ENCODE assay signal across 12 cellular contexts in the genomic region with DNA sequence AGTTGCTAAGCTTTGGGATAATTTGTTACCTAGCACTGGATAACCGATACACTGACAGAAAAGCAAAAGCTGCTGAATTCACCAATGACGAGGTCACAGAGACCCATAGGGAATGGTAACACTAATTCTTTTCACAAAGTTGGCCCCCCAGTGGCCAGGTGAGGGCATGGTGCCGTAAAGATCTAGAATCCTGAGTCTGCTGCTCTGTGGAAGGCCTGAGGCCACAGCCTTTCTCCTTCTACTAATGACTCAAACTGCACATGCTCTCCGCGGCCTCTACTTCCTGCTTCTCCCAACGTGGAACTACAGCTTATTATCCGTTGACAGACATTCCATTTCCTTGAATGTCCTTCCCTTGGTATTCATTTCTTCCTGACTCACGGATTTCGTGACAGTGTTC.
A peak's percentile ranks its signal among the peaks of the same experiment; 100 is the strongest.
DNase-seq lines count a peak whose midpoint lies in the region; ATAC-seq and TF ChIP-seq lines count a peak whose summit lies in the region.
"Had no signal": no experiment of that assay in that cellular context is flagged by ENCODE, and none has a peak within 500 bp of the region (broad histone marks: within the 10 kb centered on the region; RNA-seq: fewer than 3 reads in every experiment).

No MANE protein-coding gene starts in this region.

- no peak overlapping the region for H3K27ac Mint-ChIP-seq in glutamatergic neuron (ENCODE audit: unreplicated experiment)
- no peak overlapping the region for H3K27ac Mint-ChIP-seq in activated CD4-positive, alpha-beta T cell treated with anti-CD3 and anti-CD28 coated beads for 36 hours

- intact Hi-C loops in left ventricle myocardium superior (cut with micrococcal nuclease) (no loop called here), heart right ventricle (cut with DNase I) (loop anchor here in 1 of 10 donors (10.0 kb wide), 1 partner anchor 89 kb away; no protein-coding TSS in a partner anchor), OCI-LY7 (cut with micrococcal nuclease; ENCODE audit: unreplicated experiment) (no loop called here)
- intact Hi-C loops in activated CD4-positive, alpha-beta T cell treated with anti-CD3 and anti-CD28 coated beads for 36 hours (cut with DNase I, micrococcal nuclease): loop anchor here in 1 of 2 experiments (10.0 kb wide), 1 partner anchor 439 kb away; no protein-coding TSS in a partner anchor

- H3K4me3 ChIP-seq in heart right ventricle (no peak overlapping the region), OCI-LY7 (ENCODE audit: low read depth, low read length, poor library complexity, severe bottlenecking) (no peak overlapping the region), GM23248 (no peak overlapping the region)
- H3K4me3 ChIP-seq: PC-9, tibial nerve had no signal

- H3K36me3 ChIP-seq in heart right ventricle: no peaks in the 10 kb centered on the region
- H3K36me3 ChIP-seq in OCI-LY7 (ENCODE audit: insufficient read depth, low read length): no peaks in the 10 kb centered on the region
- H3K36me3 ChIP-seq in GM23248 (ENCODE audit: low read depth): no peaks in the 10 kb centered on the region
- H3K36me3 ChIP-seq: tibial nerve had no signal

- peak overlapping the region in 1 of 10 donors; percentile 58 for H3K27ac ChIP-seq in heart right ventricle
- no peak overlapping the region for H3K27ac ChIP-seq in OCI-LY7 (ENCODE audit: low read depth, low read length, poor library complexity, severe bottlenecking)
- H3K27ac ChIP-seq in GM23248: no peak overlapping the region
- H3K27ac ChIP-seq: PC-9, tibial nerve had no signal

- peaks cover 8% of the 10 kb centered on the region; the same call in 1 of the 2 replicates for H3F3A ChIP-seq in GM23248 (ENCODE audit: insufficient read depth)

- H3K4me1 ChIP-seq in heart right ventricle: peaks cover 0 to 73% (median 0%) of the 10 kb centered on the region in 9 donors
- no peaks in the 10 kb centered on the region for H3K4me1 ChIP-seq in OCI-LY7 (ENCODE audit: insufficient read depth, low read length, poor library complexity, severe bottlenecking)
- peaks cover 3% of the 10 kb centered on the region; the same call in 1 of the 2 replicates for H3K4me1 ChIP-seq in GM23248 (ENCODE audit: insufficient read depth)

- peaks cover 4% of the 10 kb centered on the region for H3K36me3 Mint-ChIP-seq in glutamatergic neuron (ENCODE audit: unreplicated experiment)
- peaks cover 43% of the 10 kb centered on the region for H3K36me3 Mint-ChIP-seq in activated CD4-positive, alpha-beta T cell treated with anti-CD3 and anti-CD28 coated beads for 36 hours (ENCODE audit: low read depth)

- no peak overlapping the region for H3K4me3 Mint-ChIP-seq in glutamatergic neuron (ENCODE audit: unreplicated experiment)
- H3K4me3 Mint-ChIP-seq in activated CD4-positive, alpha-beta T cell treated with anti-CD3 and anti-CD28 coated beads for 36 hours: no peak overlapping the region

- POLR2A ChIA-PET in OCI-LY7 (lab: Charles Lee): interaction anchor here (0.6 kb wide), 1 partner anchor 95 kb away, joined by 3 read pairs; no protein-coding TSS in a partner anchor
- POLR2A ChIA-PET in activated CD4-positive, alpha-beta T cell treated with anti-CD3 and anti-CD28 coated beads for 36 hours (lab: Charles Lee): no interaction called here

- no peak overlapping the region for H3K9ac ChIP-seq in GM23248

- H3K9me2 ChIP-seq in OCI-LY7 (ENCODE audit: insufficient read depth, low read length) (no peaks in the 10 kb centered on the region), GM23248 (ENCODE audit: insufficient read depth) (no peaks in the 10 kb centered on the region)

- no peaks in the 10 kb centered on the region for H3K4me1 Mint-ChIP-seq in glutamatergic neuron (ENCODE audit: low read depth, unreplicated experiment)
- H3K4me1 Mint-ChIP-seq in activated CD4-positive, alpha-beta T cell treated with anti-CD3 and anti-CD28 coated beads for 36 hours: peaks cover 46% of the 10 kb centered on the region

- H3K4me2 ChIP-seq in OCI-LY7 (ENCODE audit: low read length) (no peak overlapping the region), GM23248 (ENCODE audit: unreplicated experiment) (no peak overlapping the region)
- H3K4me2 ChIP-seq: PC-9 had no signal

- H3K79me2 ChIP-seq in OCI-LY7 (ENCODE audit: insufficient read depth, low read depth, low read length): no peaks in the 10 kb centered on the region
- H3K79me2 ChIP-seq in GM23248 (ENCODE audit: insufficient read depth): no peaks in the 10 kb centered on the region

- CTCF ChIA-PET in OCI-LY7 (lab: Charles Lee; ENCODE audit: unreplicated experiment): no interaction called here
- CTCF ChIA-PET in activated CD4-positive, alpha-beta T cell treated with anti-CD3 and anti-CD28 coated beads for 36 hours (lab: Charles Lee): interaction anchor here (0.6 to 2.5 kb wide), 9 partner anchors 9 to 356 kb away, joined by 3 to 18 read pairs (median 3); no protein-coding TSS in a partner anchor

- H3K27me3 Mint-ChIP-seq in glutamatergic neuron (ENCODE audit: unreplicated experiment): no peaks in the 10 kb centered on the region
- H3K27me3 Mint-ChIP-seq in activated CD4-positive, alpha-beta T cell treated with anti-CD3 and anti-CD28 coated beads for 36 hours: no peaks in the 10 kb centered on the region

- DNase-seq in left ventricle myocardium superior: no peak
- DNase-seq in heart right ventricle: no peak
- peak; percentile 10 for DNase-seq in OCI-LY7 (ENCODE audit: low spot score)
- no peak for DNase-seq in glutamatergic neuron
- DNase-seq in GM23248: no peak
- DNase-seq in activated effector memory CD4-positive, alpha-beta T cell treated with Interleukin-2 at 50 U/mL for 16 hours: no peak
- no peak for DNase-seq in activated CD4-positive, alpha-beta T cell treated with anti-CD3 and anti-CD28 coated beads for 36 hours
- DNase-seq: NCI-H2227 treated with DMSO at 0.1 percent for 48 hours; PC-9; stimulated activated CD4-positive, alpha-beta T cell treated with anti-CD3 and anti-CD28 coated beads, Interleukin-15, amount 100 ng/mL, for 24 hours had no signal

- WGBS in heart right ventricle, 2 donors: 86 to 91% methylated on average over 9 of the region's 9 CpGs
- 71 to 78% methylated on average over 9 of the region's 9 CpGs for WGBS in GM23248 (ENCODE audit: low coverage in 1 of 2, low lambda C conversion rate in 2 of 2, missing lambda C conversion rate in 2 of 2), 2 experiments

- no TSS peak for BruUV-seq in OCI-LY7 (replicated peaks; lab: Mats Ljungman, UMichigan)

- TF ChIP-seq CTCF in heart right ventricle (IDR thresholded peaks at IDR 0.05) (no peak), OCI-LY7 (conservative IDR thresholded peaks at IDR 0.05; ENCODE audit: low read length) (peak; percentile 69), glutamatergic neuron (IDR thresholded peaks at IDR 0.05; ENCODE audit: partially characterized antibody, unreplicated experiment) (peak; percentile 23)

- in situ Hi-C loops in GM23248 (cut with MboI): loop anchor here (25.0 kb wide), 2 partner anchors 496 to 621 kb away; no protein-coding TSS in a partner anchor

- H3K9me3 ChIP-seq in heart right ventricle (peaks cover 0 to 7% (median 0%) of the 10 kb centered on the region in 11 donors), OCI-LY7 (ENCODE audit: low read length) (no peaks in the 10 kb centered on the region), GM23248 (ENCODE audit: low read depth) (no peaks in the 10 kb centered on the region)
- H3K9me3 ChIP-seq: tibial nerve had no signal

- H2AFZ ChIP-seq in OCI-LY7 (ENCODE audit: low read length) (no peak overlapping the region), GM23248 (no peak overlapping the region)
- H2AFZ ChIP-seq: PC-9 had no signal

- H3K27me3 ChIP-seq in heart right ventricle: no peaks in the 10 kb centered on the region
- H3K27me3 ChIP-seq in GM23248 (replicated peaks; ENCODE audit: insufficient read depth): no peaks in the 10 kb centered on the region
- H3K27me3 ChIP-seq: tibial nerve had no signal

- H4K20me1 ChIP-seq in OCI-LY7 (ENCODE audit: insufficient read depth, low read length) (no peaks in the 10 kb centered on the region), GM23248 (ENCODE audit: insufficient read depth) (no peaks in the 10 kb centered on the region)

- ATAC-seq in left ventricle myocardium superior: peak; percentile 37
- no peak for ATAC-seq in heart right ventricle
- ATAC-seq in activated CD4-positive, alpha-beta T cell treated with anti-CD3 and anti-CD28 coated beads for 36 hours: no peak
- ATAC-seq in HG03571 (IDR thresholded peaks at IDR 0.05; ENCODE audit: unreplicated experiment): no peak

- H3K9me3 Mint-ChIP-seq in glutamatergic neuron (ENCODE audit: unreplicated experiment): no peaks in the 10 kb centered on the region
- peaks cover 4% of the 10 kb centered on the region for H3K9me3 Mint-ChIP-seq in activated CD4-positive, alpha-beta T cell treated with anti-CD3 and anti-CD28 coated beads for 36 hours (ENCODE audit: low read depth)

Comparison
In these comparisons a context has a peak if more than half of its experiments do, and no peak if none do; other contexts are left out.
1. CTCF ChIP-seq: peak in OCI-LY7 (single experiment) and glutamatergic neuron (single experiment); none in heart right ventricle (0 of 9).